In the genomic region with DNA sequence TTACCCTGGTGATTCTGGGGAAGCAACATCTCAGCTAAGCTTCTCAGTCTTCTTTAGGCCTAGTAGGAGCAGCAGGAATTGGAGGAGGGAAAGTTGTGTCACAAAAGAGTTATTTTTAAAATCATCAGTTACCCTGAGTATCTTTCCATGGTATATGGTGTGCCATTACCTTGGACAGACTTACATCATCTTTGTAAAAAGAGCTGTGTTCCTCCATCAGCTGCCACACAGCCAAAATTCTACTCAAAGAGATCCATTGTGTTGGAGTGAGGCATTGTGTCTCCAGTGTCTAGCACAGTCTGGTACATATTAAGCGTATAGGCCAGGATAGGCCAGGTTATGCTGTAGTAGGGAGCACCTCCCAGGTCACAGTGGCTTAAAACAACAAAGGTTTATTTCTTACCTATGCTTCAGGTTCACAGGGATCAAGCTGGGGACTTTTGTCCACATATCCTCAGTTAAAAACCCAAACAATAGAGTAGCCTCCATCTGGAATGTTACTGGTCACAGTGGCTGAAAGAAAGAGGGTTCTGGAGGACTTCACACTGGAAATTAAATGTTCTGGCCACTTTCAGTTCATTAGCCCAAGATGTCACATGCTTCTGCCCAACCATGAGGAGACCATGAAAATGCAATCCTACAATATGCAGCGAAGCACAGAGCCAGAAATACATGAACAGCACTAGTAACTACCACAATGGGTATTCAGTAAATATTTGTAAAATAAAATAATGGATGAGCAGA, we compare ENCODE assay signal across 18 cellular contexts. TPM values are rescaled to one million over a fixed set of nuclear protein-coding genes. Genes with fewer than 3 reads are reported as not detected.
A peak's percentile ranks its signal among the peaks of the same experiment; 100 is the strongest.
DNase-seq lines count a peak whose midpoint lies in the region; ATAC-seq and TF ChIP-seq lines count a peak whose summit lies in the region.
"Had no signal": no experiment of that assay in that cellular context is flagged by ENCODE, and none has a peak within 500 bp of the region (broad histone marks: within the 10 kb centered on the region; RNA-seq: fewer than 3 reads in every experiment).

No MANE protein-coding gene starts in this region.

- no peak overlapping the region for H3K4me2 ChIP-seq in trophoblast cell (ENCODE audit: low read length)

- CTCF ChIA-PET in activated naive CD4-positive, alpha-beta T cell treated with anti-CD3 and anti-CD28 coated beads, Interleukin-2, amount 10 ng/mL, durations not matched to agents 7 days and 5 days (lab: Charles Lee), result no interaction called here
- CTCF ChIA-PET in activated CD4-positive, alpha-beta T cell treated with anti-CD3 and anti-CD28 coated beads, Interleukin-2, amount 10 ng/mL, durations not matched to agents 7 days and 5 days (lab: Charles Lee), result interaction anchor here (1.1 kb wide), 1 partner anchor 16 kb away, joined by 3 read pairs; no protein-coding TSS in a partner anchor

- no peak overlapping the region for H3K4me3 Mint-ChIP-seq in activated naive CD4-positive, alpha-beta T cell treated with anti-CD3 and anti-CD28 coated beads, Interleukin-2, amount 10 ng/mL, durations not matched to agents 7 days and 5 days
- H3K4me3 Mint-ChIP-seq in activated T-helper 1 cell treated with anti-CD3 and anti-CD28 coated beads, Interleukin-12 subunit alpha, Interleukin-12 subunit beta, Interleukin-2, Interleukin-4 antibody, amounts not matched to agents 30 ng/mL and 10 ng/mL and 1 ng/mL, durations not matched to agents 14 hours and 24 hours and 36 hours, result no peak overlapping the region
- no peak overlapping the region for H3K4me3 Mint-ChIP-seq in activated CD4-positive, alpha-beta T cell treated with anti-CD3 and anti-CD28 coated beads, Interleukin-2, amount 10 ng/mL, durations not matched to agents 7 days and 5 days
- H3K4me3 Mint-ChIP-seq: CD4-positive, alpha-beta T cell had no signal

- H3K27me3 ChIP-seq in psoas muscle (ENCODE audit: insufficient read depth in 3 of 3, low read length in 2 of 3) (no peaks in the 10 kb centered on the region), trophoblast cell (ENCODE audit: insufficient read depth, low read length) (no peaks in the 10 kb centered on the region)

- no peak overlapping the region for H3K18ac ChIP-seq in trophoblast cell (ENCODE audit: low read length)

- 71 to 95% (median 74%) methylated on average over 2 of the region's 2 CpGs for WGBS in psoas muscle, 3 donors
- no CpG with 5 or more reads among the region's 2 CpGs for WGBS in trophoblast cell (ENCODE audit: extremely low coverage, insufficient coverage, insufficient read length)

- H3K23ac ChIP-seq in trophoblast cell (ENCODE audit: low read length), result no peak overlapping the region

- H4K91ac ChIP-seq in trophoblast cell (ENCODE audit: low read depth, low read length), result no peak overlapping the region

- no peaks in the 10 kb centered on the region for H3K36me3 Mint-ChIP-seq in activated naive CD4-positive, alpha-beta T cell treated with anti-CD3 and anti-CD28 coated beads, Interleukin-2, amount 10 ng/mL, durations not matched to agents 7 days and 5 days
- peaks cover 5% of the 10 kb centered on the region for H3K36me3 Mint-ChIP-seq in activated T-helper 1 cell treated with anti-CD3 and anti-CD28 coated beads, Interleukin-12 subunit alpha, Interleukin-12 subunit beta, Interleukin-2, Interleukin-4 antibody, amounts not matched to agents 30 ng/mL and 10 ng/mL and 1 ng/mL, durations not matched to agents 14 hours and 24 hours and 36 hours (ENCODE audit: low read depth)
- no peaks in the 10 kb centered on the region for H3K36me3 Mint-ChIP-seq in activated CD4-positive, alpha-beta T cell treated with anti-CD3 and anti-CD28 coated beads, Interleukin-2, amount 10 ng/mL, durations not matched to agents 7 days and 5 days (ENCODE audit: low read depth)

- H3K9me3 Mint-ChIP-seq in activated naive CD4-positive, alpha-beta T cell treated with anti-CD3 and anti-CD28 coated beads, Interleukin-2, amount 10 ng/mL, durations not matched to agents 7 days and 5 days, result no peaks in the 10 kb centered on the region
- no peaks in the 10 kb centered on the region for H3K9me3 Mint-ChIP-seq in activated T-helper 1 cell treated with anti-CD3 and anti-CD28 coated beads, Interleukin-12 subunit alpha, Interleukin-12 subunit beta, Interleukin-2, Interleukin-4 antibody, amounts not matched to agents 30 ng/mL and 10 ng/mL and 1 ng/mL, durations not matched to agents 14 hours and 24 hours and 36 hours
- no peaks in the 10 kb centered on the region for H3K9me3 Mint-ChIP-seq in activated CD4-positive, alpha-beta T cell treated with anti-CD3 and anti-CD28 coated beads, Interleukin-2, amount 10 ng/mL, durations not matched to agents 7 days and 5 days
- H3K9me3 Mint-ChIP-seq: CD4-positive, alpha-beta T cell had no signal

- no peak overlapping the region for H2BK120ac ChIP-seq in trophoblast cell (ENCODE audit: insufficient read depth, low read length, poor library complexity)

- no peak overlapping the region for H2BK5ac ChIP-seq in trophoblast cell (ENCODE audit: low read depth, low read length, poor library complexity)

- H3K27me3 Mint-ChIP-seq in activated naive CD4-positive, alpha-beta T cell treated with anti-CD3 and anti-CD28 coated beads, Interleukin-2, amount 10 ng/mL, durations not matched to agents 7 days and 5 days, result no peaks in the 10 kb centered on the region
- H3K27me3 Mint-ChIP-seq in activated T-helper 1 cell treated with anti-CD3 and anti-CD28 coated beads, Interleukin-12 subunit alpha, Interleukin-12 subunit beta, Interleukin-2, Interleukin-4 antibody, amounts not matched to agents 30 ng/mL and 10 ng/mL and 1 ng/mL, durations not matched to agents 14 hours and 24 hours and 36 hours (ENCODE audit: insufficient read depth), result no peaks in the 10 kb centered on the region
- H3K27me3 Mint-ChIP-seq in activated CD4-positive, alpha-beta T cell treated with anti-CD3 and anti-CD28 coated beads, Interleukin-2, amount 10 ng/mL, durations not matched to agents 7 days and 5 days, result no peaks in the 10 kb centered on the region
- H3K27me3 Mint-ChIP-seq: CD4-positive, alpha-beta T cell had no signal

- peak; percentile 47 to 94 (median 86) for ATAC-seq in psoas muscle

- H3K4me1 Mint-ChIP-seq in activated naive CD4-positive, alpha-beta T cell treated with anti-CD3 and anti-CD28 coated beads, Interleukin-2, amount 10 ng/mL, durations not matched to agents 7 days and 5 days, result no peaks in the 10 kb centered on the region
- H3K4me1 Mint-ChIP-seq in activated T-helper 1 cell treated with anti-CD3 and anti-CD28 coated beads, Interleukin-12 subunit alpha, Interleukin-12 subunit beta, Interleukin-2, Interleukin-4 antibody, amounts not matched to agents 30 ng/mL and 10 ng/mL and 1 ng/mL, durations not matched to agents 14 hours and 24 hours and 36 hours (ENCODE audit: low read depth), result no peaks in the 10 kb centered on the region
- H3K4me1 Mint-ChIP-seq in activated CD4-positive, alpha-beta T cell treated with anti-CD3 and anti-CD28 coated beads, Interleukin-2, amount 10 ng/mL, durations not matched to agents 7 days and 5 days, result no peaks in the 10 kb centered on the region

- no peak overlapping the region for H4K12ac ChIP-seq in trophoblast cell (ENCODE audit: low read depth, low read length)

- no peak overlapping the region for H2BK12ac ChIP-seq in trophoblast cell (ENCODE audit: low read length)

- no peak overlapping the region for H3K4me3 ChIP-seq in psoas muscle
- no peak overlapping the region for H3K4me3 ChIP-seq in trophoblast cell (ENCODE audit: low read depth, low read length)

- no peak overlapping the region for H3K27ac Mint-ChIP-seq in activated naive CD4-positive, alpha-beta T cell treated with anti-CD3 and anti-CD28 coated beads, Interleukin-2, amount 10 ng/mL, durations not matched to agents 7 days and 5 days
- H3K27ac Mint-ChIP-seq in activated T-helper 1 cell treated with anti-CD3 and anti-CD28 coated beads, Interleukin-12 subunit alpha, Interleukin-12 subunit beta, Interleukin-2, Interleukin-4 antibody, amounts not matched to agents 30 ng/mL and 10 ng/mL and 1 ng/mL, durations not matched to agents 14 hours and 24 hours and 36 hours, result no peak overlapping the region
- H3K27ac Mint-ChIP-seq in activated CD4-positive, alpha-beta T cell treated with anti-CD3 and anti-CD28 coated beads, Interleukin-2, amount 10 ng/mL, durations not matched to agents 7 days and 5 days, result no peak overlapping the region
- H3K27ac Mint-ChIP-seq: CD4-positive, alpha-beta T cell had no signal

- H3K9me3 ChIP-seq in psoas muscle, result peaks cover 3% of the 10 kb centered on the region
- H3K9me3 ChIP-seq in trophoblast cell (ENCODE audit: insufficient read depth, low read depth, low read length), result no peaks in the 10 kb centered on the region

- peak; percentile 92 for DNase-seq in Ammon's horn (ENCODE audit: low spot score)
- DNase-seq in caudate nucleus (lab: John Stamatoyannopoulos, UW), result peak in 30 of 61 donors; percentile 7 to 82 (median 31)
- peak; percentile 84 for DNase-seq in medulla oblongata (ENCODE audit: extremely low spot score)
- DNase-seq in psoas muscle, result no peak
- no peak for DNase-seq in activated naive CD4-positive, alpha-beta T cell treated with anti-CD3 and anti-CD28 coated beads, Interleukin-2, amount 10 ng/mL, durations not matched to agents 7 days and 5 days
- no peak for DNase-seq in activated T-helper 1 cell treated with anti-CD3 and anti-CD28 coated beads, Interleukin-12 subunit alpha, Interleukin-12 subunit beta, Interleukin-2, Interleukin-4 antibody, amounts not matched to agents 30 ng/mL and 10 ng/mL and 1 ng/mL, durations not matched to agents 14 hours and 24 hours and 36 hours (ENCODE audit: low spot score)
- no peak for DNase-seq in activated CD4-positive, alpha-beta T cell treated with anti-CD3 and anti-CD28 coated beads, Interleukin-2, amount 10 ng/mL, durations not matched to agents 7 days and 5 days
- no peak for DNase-seq in trophoblast cell
- DNase-seq: CD4-positive, alpha-beta T cell; DMS153; NCI-H1105 treated with DMSO at 0.1 percent for 48 hours; NCI-H1694; NCI-H2081 treated with DMSO at 0.1 percent for 48 hours; NCI-H524; NCI-H82; OCI-M1; SHP77 treated with DMSO at 0.1 percent for 48 hours had no signal

- H2AFZ ChIP-seq in trophoblast cell (ENCODE audit: insufficient read depth, low read length, poor library complexity), result no peak overlapping the region

- H3K36me3 ChIP-seq in psoas muscle (ENCODE audit: insufficient read depth in 1 of 2, low read depth in 1 of 2) (peaks cover 0 to 6% of the 10 kb centered on the region in 2 donors), trophoblast cell (ENCODE audit: control insufficient read depth in 1 of 2, insufficient read depth in 2 of 2, low read length in 2 of 2) (peaks cover 0 to 5% of the 10 kb centered on the region in 2 experiments)

- POLR2A ChIA-PET in activated CD4-positive, alpha-beta T cell treated with anti-CD3 and anti-CD28 coated beads, Interleukin-2, amount 10 ng/mL, durations not matched to agents 7 days and 5 days (lab: Charles Lee), result no interaction called here

- H3K4me1 ChIP-seq in psoas muscle (peaks cover 20% of the 10 kb centered on the region), trophoblast cell (ENCODE audit: control insufficient read depth in 1 of 2, insufficient read depth in 2 of 2, low read length in 2 of 2) (no peaks in the 10 kb centered on the region)

- no peaks in the 10 kb centered on the region for H3K79me1 ChIP-seq in trophoblast cell (ENCODE audit: low read length)

- no peak overlapping the region for H3K9ac ChIP-seq in trophoblast cell (ENCODE audit: low read length)

- no peak for TF ChIP-seq CTCF in psoas muscle (IDR thresholded peaks at IDR 0.05)

- H3K4ac ChIP-seq in trophoblast cell (ENCODE audit: low read depth, low read length), result no peak overlapping the region

- H2AK5ac ChIP-seq in trophoblast cell (ENCODE audit: low read length), result no peak overlapping the region

- intact Hi-C loops in psoas muscle (cut with DNase I), result no loop called here
- intact Hi-C loops in activated T-helper 1 cell treated with anti-CD3 and anti-CD28 coated beads, Interleukin-12 subunit alpha, Interleukin-12 subunit beta, Interleukin-2, Interleukin-4 antibody, amounts not matched to agents 30 ng/mL and 10 ng/mL and 1 ng/mL, durations not matched to agents 14 hours and 24 hours and 36 hours (cut with micrococcal nuclease), result no loop called here

- H3K27ac ChIP-seq in caudate nucleus (ENCODE audit: low read depth, low read length), result peak overlapping the region; percentile 88
- H3K27ac ChIP-seq in psoas muscle, result peak overlapping the region; percentile 81
- no peak overlapping the region for H3K27ac ChIP-seq in trophoblast cell (ENCODE audit: low read depth, low read length)

- no peak overlapping the region for H3K14ac ChIP-seq in trophoblast cell (ENCODE audit: low read length)

- H3K79me2 ChIP-seq in trophoblast cell (ENCODE audit: control insufficient read depth, insufficient read depth, low read length, poor library complexity), result no peaks in the 10 kb centered on the region

- H4K8ac ChIP-seq in trophoblast cell (ENCODE audit: low read depth, low read length), result no peak overlapping the region

RNA-seq across cellular contexts. Expression of gene TMPRSS5, which starts 9.9 kb away (rescaled TPM):
- total RNA-seq in psoas muscle, result 1 to 10 TPM in 2 of 4 donors, under 1 TPM in 2; 0.36 to 1.4 (median 0.79) TPM
- polyA plus RNA-seq in psoas muscle, result 1 to 10 TPM in 1 of 3 donors, under 1 TPM in 2; 0.68 to 1.1 (median 0.73) TPM
- total RNA-seq in activated T-helper 1 cell treated with anti-CD3 and anti-CD28 coated beads, Interleukin-12 subunit alpha, Interleukin-12 subunit beta, Interleukin-2, Interleukin-4 antibody, amounts not matched to agents 30 ng/mL and 10 ng/mL and 1 ng/mL, durations not matched to agents 14 hours and 24 hours and 36 hours, result 0.66 and 1.6 TPM in 2 replicates
- total RNA-seq in activated CD4-positive, alpha-beta T cell treated with anti-CD3 and anti-CD28 coated beads, Interleukin-2, amount 10 ng/mL, durations not matched to agents 7 days and 5 days, result under 1 TPM; 0.52 to 0.64 TPM
- 0.18 and 0.37 TPM in 2 replicates for polyA plus RNA-seq in trophoblast cell (2013)
- total RNA-seq: H4 had no signal

RNA-seq across cellular contexts. Expression of gene ZW10, which starts 57.4 kb away (rescaled TPM):
- total RNA-seq in psoas muscle, result 10 to 100 TPM; 10.8 to 17.5 (median 16.7) TPM
- polyA plus RNA-seq in psoas muscle, result 10 to 100 TPM; 11.7 to 26.6 (median 13.2) TPM
- total RNA-seq in activated T-helper 1 cell treated with anti-CD3 and anti-CD28 coated beads, Interleukin-12 subunit alpha, Interleukin-12 subunit beta, Interleukin-2, Interleukin-4 antibody, amounts not matched to agents 30 ng/mL and 10 ng/mL and 1 ng/mL, durations not matched to agents 14 hours and 24 hours and 36 hours, result 20.5 and 22.6 TPM in 2 replicates
- 10 to 100 TPM; 19.9 to 20.8 TPM for total RNA-seq in activated CD4-positive, alpha-beta T cell treated with anti-CD3 and anti-CD28 coated beads, Interleukin-2, amount 10 ng/mL, durations not matched to agents 7 days and 5 days
- polyA plus RNA-seq in trophoblast cell (2013), result 14.3 and 14.6 TPM in 2 replicates

Comparison
In these comparisons a context has a peak if more than half of its experiments do, and no peak if none do; other contexts are left out.
1. DNase-seq: peak in Ammon's horn (single experiment) and medulla oblongata (single experiment); none in psoas muscle (0 of 2), activated naive CD4-positive, alpha-beta T cell treated with anti-CD3 and anti-CD28 coated beads, Interleukin-2, amount 10 ng/mL, durations not matched to agents 7 days and 5 days (single experiment), activated T-helper 1 cell treated with anti-CD3 and anti-CD28 coated beads, Interleukin-12 subunit alpha, Interleukin-12 subunit beta, Interleukin-2, Interleukin-4 antibody, amounts not matched to agents 30 ng/mL and 10 ng/mL and 1 ng/mL, durations not matched to agents 14 hours and 24 hours and 36 hours (single experiment), activated CD4-positive, alpha-beta T cell treated with anti-CD3 and anti-CD28 coated beads, Interleukin-2, amount 10 ng/mL, durations not matched to agents 7 days and 5 days (single experiment) and trophoblast cell (0 of 2).